In genomic region chr7:74572301-74573090, GRCh38 we compare ENCODE assay signal across 1 cellular context.
TF ChIP-seq lines count a peak whose summit lies in the region.

No MANE protein-coding gene starts in this region.

TF ChIP-seq in GM23338, 12 proteins besides CTCF, POLR2A, EP300 and RAD21 (continued from another document):
- TF ChIP-seq ZNF462 (CRISPR knock-in tag; IDR thresholded peaks at IDR 0.05) (no peak), ZNF114 (CRISPR knock-in tag; IDR thresholded peaks at IDR 0.05) (no peak), ZNF331 (CRISPR knock-in tag; IDR thresholded peaks at IDR 0.05; ENCODE audit: low read depth) (no peak), POLR2AphosphoS5 (IDR thresholded peaks at IDR 0.05; ENCODE audit: low read depth) (no peak), NANOG (IDR thresholded peaks at IDR 0.05; ENCODE audit: borderline replicate concordance) (no peak), JUNB (IDR thresholded peaks at IDR 0.05; ENCODE audit: unreplicated experiment) (no peak)
